In the genomic region with DNA sequence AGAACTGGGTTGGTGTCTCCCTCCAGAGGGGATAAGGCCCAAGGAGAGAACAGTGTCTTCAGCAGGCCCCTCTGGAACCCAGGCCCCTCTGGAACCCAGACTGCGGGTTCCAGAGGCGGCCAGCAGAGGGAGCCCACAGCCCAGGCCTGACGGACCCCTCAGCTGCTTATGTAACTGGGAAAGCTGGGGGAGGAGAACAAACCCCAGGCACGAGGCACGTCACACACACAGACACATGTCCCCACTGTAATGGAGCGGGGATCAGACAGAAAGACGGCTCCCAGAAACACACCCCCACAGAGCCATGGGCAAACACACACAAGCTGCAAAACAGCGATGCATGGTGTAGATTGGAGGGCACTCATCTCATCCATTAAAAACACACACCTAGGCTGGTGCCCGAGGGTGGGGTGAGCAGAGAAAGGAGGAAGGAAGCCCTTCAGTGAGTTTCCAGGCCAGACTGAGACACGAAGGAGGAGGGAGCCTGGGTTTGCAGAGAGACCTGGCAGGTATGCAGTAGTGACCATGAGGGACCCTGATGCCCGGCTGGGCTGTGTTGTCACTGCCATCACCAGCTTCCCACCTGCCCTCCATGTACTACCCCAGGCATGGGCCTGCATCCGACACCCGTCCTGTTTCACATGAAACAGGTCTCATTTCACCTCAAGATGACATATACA, we compare ENCODE assay signal across 8 cellular contexts. TPM values are rescaled to one million over a fixed set of nuclear protein-coding genes. Genes with fewer than 3 reads are reported as not detected.
A peak's percentile ranks its signal among the peaks of the same experiment; 100 is the strongest.
DNase-seq lines count a peak whose midpoint lies in the region; ATAC-seq, FAIRE-seq and TF ChIP-seq lines count a peak whose summit lies in the region.

No MANE protein-coding gene starts in this region.

- POLR2A ChIA-PET in AG04450 (lab: Yijun Ruan, JAX) (interaction anchor here (0.6 to 2.1 kb wide), 2 partner anchors 119 to 151 kb away, joined by 3 to 11 read pairs; no protein-coding TSS in a partner anchor), SK-N-SH (lab: Yijun Ruan, JAX) (interaction anchor here (0.6 to 2.0 kb wide), 2 partner anchors 118 to 151 kb away, joined by 3 to 8 read pairs; no protein-coding TSS in a partner anchor)

- peak overlapping the region; percentile 65; the same call in 1 of the 2 replicates for H3K4me2 ChIP-seq in SK-N-SH

- no peaks in the 10 kb centered on the region for H3K36me3 ChIP-seq in SK-N-SH (replicated peaks in 1 of 2; ENCODE audit: control insufficient read depth in 1 of 2, insufficient read depth in 2 of 2, low read length in 1 of 2)
- no peaks in the 10 kb centered on the region for H3K36me3 ChIP-seq in pancreas
- H3K36me3 ChIP-seq in thoracic aorta, result no peaks in the 10 kb centered on the region

- peak; percentile 94 for TF ChIP-seq RAD21 in SK-N-SH (IDR thresholded peaks at IDR 0.05; ENCODE audit: low read length)

- no peak overlapping the region; the same call in 1 of the 2 replicates for H3K9ac ChIP-seq in SK-N-SH

- no peak overlapping the region for H3K27ac ChIP-seq in AG04450 (ENCODE audit: low read depth, low read length)
- H3K27ac ChIP-seq in SK-N-SH (ENCODE audit: low read depth in 2 of 2, low read length in 1 of 2), result no peak overlapping the region
- peak overlapping the region in 3 of 4 donors; percentile 36 to 50 (median 47) for H3K27ac ChIP-seq in pancreas
- H3K27ac ChIP-seq in thoracic aorta, result peak overlapping the region; percentile 42 to 98

- H3K79me2 ChIP-seq in SK-N-SH (ENCODE audit: insufficient read depth), result no peaks in the 10 kb centered on the region

- no peak overlapping the region for H3K4me3 ChIP-seq in AG04450 (ENCODE audit: low read depth, low read length)
- no peak overlapping the region; a peak in 1 of 4 replicates for H3K4me3 ChIP-seq in SK-N-SH (ENCODE audit: low read depth in 2 of 2, low read length in 1 of 2)
- H3K4me3 ChIP-seq in pancreas, result no peak overlapping the region
- peak overlapping the region; percentile 37 for H3K4me3 ChIP-seq in thoracic aorta

- no peak for TF ChIP-seq EP300 in SK-N-SH (IDR thresholded peaks at IDR 0.05; ENCODE audit: borderline replicate concordance in 1 of 2, low read depth in 1 of 2, low read length in 1 of 2)

- H3K9me3 ChIP-seq in AG04450 (ENCODE audit: control insufficient read depth, insufficient read depth, low read length) (no peaks in the 10 kb centered on the region), SK-N-SH (no peaks in the 10 kb centered on the region), pancreas (no peaks in the 10 kb centered on the region), thoracic aorta (no peaks in the 10 kb centered on the region)

- DNase-seq in AG04450 (ENCODE audit: low read depth, low spot score), result no peak
- DNase-seq in GM19239 (ENCODE audit: insufficient read length, low spot score), result peak; percentile 72
- DNase-seq in NCI-H1105 treated with DMSO at 0.1 percent for 48 hours (lab: John Stamatoyannopoulos, UW), result peak; percentile 71
- peak; percentile 86 for DNase-seq in SK-N-SH
- DNase-seq in activated naive CD4-positive, alpha-beta T cell treated with Interleukin-2 at 50 U/mL for 16 hours, result peak; percentile 74
- peak; percentile 90 for DNase-seq in germinal center (ENCODE audit: low spot score)
- peak; percentile 75 to 86 (median 80) for DNase-seq in pancreas
- peak; percentile 61 for DNase-seq in thoracic aorta (ENCODE audit: low spot score)

- TF ChIP-seq CTCF in AG04450 (IDR thresholded peaks at IDR 0.05; ENCODE audit: low read depth, low read length) (peak; percentile 95), SK-N-SH (IDR thresholded peaks at IDR 0.05) (peak; percentile 95), pancreas (IDR thresholded peaks at IDR 0.05) (peak; percentile 68 to 86 (median 82)), thoracic aorta (IDR thresholded peaks at IDR 0.05) (peak; percentile 97)

- ATAC-seq in pancreas, result peak; percentile 11 to 55 (median 44)
- peak; percentile 17 for ATAC-seq in thoracic aorta (ENCODE audit: insufficient number of reproducible peaks, low FRiP score, low read depth)

- WGBS in SK-N-SH (ENCODE audit: low lambda C conversion rate), result 20% methylated on average over 11 of the region's 13 CpGs
- WGBS in pancreas, 2 donors, result 19 to 20% methylated on average over 13 of the region's 13 CpGs

- peaks cover 11% of the 10 kb centered on the region for H3F3A ChIP-seq in SK-N-SH (replicated peaks; ENCODE audit: insufficient read depth)

- H2AFZ ChIP-seq in SK-N-SH (ENCODE audit: low read depth), result peak overlapping the region; percentile 84; the same call in 1 of the 2 replicates

- H3K4me1 ChIP-seq in SK-N-SH (ENCODE audit: control insufficient read depth in 1 of 2, insufficient read depth in 2 of 2, low read depth in 1 of 2, low read length in 1 of 2), result peaks cover 7 to 31% of the 10 kb centered on the region in 2 experiments; a peak in 1 of 4 replicates
- peaks cover 5 to 30% (median 11%) of the 10 kb centered on the region in 3 donors for H3K4me1 ChIP-seq in pancreas
- H3K4me1 ChIP-seq in thoracic aorta (ENCODE audit: control insufficient read depth in 1 of 2, low read depth in 2 of 2), result peaks cover 31 to 68% of the 10 kb centered on the region in 2 donors

- CTCF ChIA-PET in AG04450 (lab: Charles Lee), result interaction anchor here (0.6 to 7.2 kb wide), 46 partner anchors 9 to 315 kb away, joined by 3 to 212 read pairs (median 5); a partner anchor contains a TSS
- CTCF ChIA-PET in SK-N-SH (lab: Yijun Ruan, JAX), result interaction anchor here (0.6 to 6.8 kb wide), 67 partner anchors 9 to 306 kb away, joined by 3 to 105 read pairs (median 4); a partner anchor contains a TSS

- H3K27me3 ChIP-seq in AG04450 (ENCODE audit: control insufficient read depth, insufficient read depth, low read length), result no peaks in the 10 kb centered on the region
- no peaks in the 10 kb centered on the region for H3K27me3 ChIP-seq in SK-N-SH (ENCODE audit: insufficient read depth)
- no peaks in the 10 kb centered on the region for H3K27me3 ChIP-seq in pancreas
- no peaks in the 10 kb centered on the region for H3K27me3 ChIP-seq in thoracic aorta (replicated peaks; ENCODE audit: insufficient read depth)

- FAIRE-seq in GM19239 (lab: Jason Lieb, UNC) (peak; percentile 49), pancreas (lab: Jason Lieb, UNC) (no peak)

- intact Hi-C loops in pancreas (cut with DNase I), result loop anchor here in 2 of 3 donors (10.0 kb wide), 4 partner anchors 94 to 274 kb away; a partner anchor contains a TSS

- H3K9me2 ChIP-seq in SK-N-SH, result no peaks in the 10 kb centered on the region

- no peaks in the 10 kb centered on the region for H4K20me1 ChIP-seq in SK-N-SH (ENCODE audit: insufficient read depth)

TF ChIP-seq in SK-N-SH, 30 proteins besides CTCF, POLR2A, EP300 and RAD21 (continues in another document):
- TF ChIP-seq, protein P1, sequence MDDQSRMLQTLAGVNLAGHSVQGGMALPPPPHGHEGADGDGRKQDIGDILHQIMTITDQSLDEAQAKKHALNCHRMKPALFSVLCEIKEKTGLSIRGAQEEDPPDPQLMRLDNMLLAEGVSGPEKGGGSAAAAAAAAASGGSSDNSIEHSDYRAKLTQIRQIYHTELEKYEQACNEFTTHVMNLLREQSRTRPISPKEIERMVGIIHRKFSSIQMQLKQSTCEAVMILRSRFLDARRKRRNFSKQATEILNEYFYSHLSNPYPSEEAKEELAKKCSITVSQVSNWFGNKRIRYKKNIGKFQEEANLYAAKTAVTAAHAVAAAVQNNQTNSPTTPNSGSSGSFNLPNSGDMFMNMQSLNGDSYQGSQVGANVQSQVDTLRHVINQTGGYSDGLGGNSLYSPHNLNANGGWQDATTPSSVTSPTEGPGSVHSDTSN (IDR thresholded peaks at IDR 0.05), result no peak

RNA-seq across cellular contexts. Expression of a gene that starts 2.8 kb away (rescaled TPM):
- polyA plus RNA-seq in AG04450 (2011; rRNA removed) (12.7 and 18.8 TPM in 2 replicates), SK-N-SH (2012; rRNA removed) (67.9 and 70.7 TPM in 2 replicates), pancreas (10 to 100 TPM; 24.7 TPM)
- 7.3 and 13.1 TPM in 2 replicates for polyA minus RNA-seq in AG04450 (2011; rRNA and poly(A)+ RNA removed)
- polyA plus RNA-seq in SK-N-SH (2012; cell fraction: cytosol; rRNA removed), result 25.4 and 43.9 TPM in 2 replicates
- 92.0 and 109 TPM in 2 replicates for polyA plus RNA-seq in SK-N-SH (2012; cell fraction: nucleus; rRNA removed)
- total RNA-seq in pancreas (10 to 100 TPM; 12.9 to 24.5 (median 16.5) TPM), thoracic aorta (10 to 100 TPM; 29.6 to 40.8 TPM)

RNA-seq across cellular contexts. Expression of a gene that starts 14.4 kb away (rescaled TPM):
- polyA plus RNA-seq in AG04450 (2011; rRNA removed) (6.2 and 6.5 TPM in 2 replicates), SK-N-SH (2012; rRNA removed) (0.07 and 0.10 TPM in 2 replicates), pancreas (1 to 10 TPM in 1 of 2 donors, under 1 TPM in 1; 0.89 to 1.6 TPM)
- polyA minus RNA-seq in AG04450 (2011; rRNA and poly(A)+ RNA removed), result 9.6 and 14.6 TPM in 2 replicates
- polyA plus RNA-seq in SK-N-SH (2012; cell fraction: cytosol; rRNA removed), result 0.01 TPM in 1 of 2 replicates, not detected in the other
- polyA plus RNA-seq in SK-N-SH (2012; cell fraction: nucleus; rRNA removed), result 0.06 and 0.07 TPM in 2 replicates
- total RNA-seq in pancreas (1 to 10 TPM in 1 of 6 donors, under 1 TPM in 5; 0.34 to 2.7 (median 0.45) TPM), thoracic aorta (100 to 1,000 TPM in 1 of 2 donors, 10 to 100 TPM in 1; 86.0 to 146 TPM)

RNA-seq across cellular contexts. Expression of a gene that starts 19.8 kb away (rescaled TPM):
- polyA plus RNA-seq in AG04450 (2011; rRNA removed), result not detected in 2 replicates
- not detected in 2 replicates for polyA minus RNA-seq in AG04450 (2011; rRNA and poly(A)+ RNA removed)
- polyA plus RNA-seq in SK-N-SH (2012; rRNA removed), result 0.02 and 0.05 TPM in 2 replicates
- 0.01 and 0.03 TPM in 2 replicates for polyA plus RNA-seq in SK-N-SH (2012; cell fraction: cytosol; rRNA removed)
- 0.01 TPM in 1 of 2 replicates, not detected in the other for polyA plus RNA-seq in SK-N-SH (2012; cell fraction: nucleus; rRNA removed)
- not detected for total RNA-seq in pancreas
- under 1 TPM; 0.02 to 0.04 TPM for polyA plus RNA-seq in pancreas
- total RNA-seq in thoracic aorta, result under 1 TPM in 1 of 2 donors, not detected in 1; 0.95 TPM

RNA-seq across cellular contexts. Expression of a gene that starts 31.2 kb away (rescaled TPM):
- polyA plus RNA-seq in AG04450 (2011; rRNA removed), result not detected in 2 replicates
- not detected in 2 replicates for polyA minus RNA-seq in AG04450 (2011; rRNA and poly(A)+ RNA removed)
- 0.03 TPM in 1 of 2 replicates, not detected in the other for polyA plus RNA-seq in SK-N-SH (2012; rRNA removed)
- not detected in 2 replicates for polyA plus RNA-seq in SK-N-SH (2012; cell fraction: cytosol; rRNA removed)
- polyA plus RNA-seq in SK-N-SH (2012; cell fraction: nucleus; rRNA removed), result not detected in 2 replicates
- total RNA-seq in pancreas, result under 1 TPM in 2 of 6 donors, not detected in 4; 0.08 to 0.09 TPM
- polyA plus RNA-seq in pancreas, result under 1 TPM in 1 of 2 donors, not detected in 1; 0.05 TPM
- not detected for total RNA-seq in thoracic aorta

RNA-seq across cellular contexts. Expression of a gene that starts 50.2 kb away (rescaled TPM):
- polyA plus RNA-seq in AG04450 (2011; rRNA removed) (not detected in 2 replicates), SK-N-SH (2012; rRNA removed) (not detected in 2 replicates), pancreas (not detected)
- not detected in 2 replicates for polyA minus RNA-seq in AG04450 (2011; rRNA and poly(A)+ RNA removed)
- not detected in 2 replicates for polyA plus RNA-seq in SK-N-SH (2012; cell fraction: cytosol; rRNA removed)
- polyA plus RNA-seq in SK-N-SH (2012; cell fraction: nucleus; rRNA removed), result 0.02 TPM in 2 replicates
- total RNA-seq in pancreas (not detected), thoracic aorta (1 to 10 TPM in 1 of 2 donors, under 1 TPM in 1; 0.68 to 1.1 TPM)

Comparison
In these comparisons a context has a peak if more than half of its experiments do, and no peak if none do; other contexts are left out.
1. H3K27ac ChIP-seq: peak in pancreas (3 of 4) and thoracic aorta (2 of 2); none in AG04450 (single experiment) and SK-N-SH (0 of 2).
2. Peak in every context shown above with its lines, with median percentiles within 50 percentile points of each other: CTCF ChIP-seq.